ENCODE assay signal across 24 cellular contexts in genomic region chr13:104408733-104409132, GRCh38.
"Had no signal": no experiment of that assay in that cellular context is flagged by ENCODE, and none has a peak within 500 bp of the region (broad histone marks: within the 10 kb centered on the region; RNA-seq: fewer than 3 reads in every experiment).

No MANE protein-coding gene starts in this region.

- ATAC-seq: activated CD4-positive, alpha-beta T cell treated with anti-CD3 and anti-CD28 coated beads for 36 hours; activated CD8-positive, alpha-beta memory T cell treated with anti-CD3 and anti-CD28 coated beads, Interleukin-2, amount 10 ng/mL, durations not matched to agents 7 days and 5 days; left ventricle myocardium superior; natural killer cell; stimulated activated naive B cell treated with anti-CD40 and anti-IgM and Interleukin-4, amounts not matched to agents 10 μg/mL and 1 μg/mL and 100 μg/mL, for 72 hours had no signal

- H3K4me1 Mint-ChIP-seq: activated CD4-positive, alpha-beta T cell treated with anti-CD3 and anti-CD28 coated beads for 36 hours; activated CD8-positive, alpha-beta memory T cell treated with anti-CD3 and anti-CD28 coated beads, Interleukin-2, amount 10 ng/mL, durations not matched to agents 7 days and 5 days; activated naive CD4-positive, alpha-beta T cell treated with anti-CD3 and anti-CD28 coated beads, Interleukin-2, amount 10 ng/mL, durations not matched to agents 7 days and 5 days; natural killer cell; stimulated activated naive B cell treated with anti-CD40 and anti-IgM and Interleukin-4, amounts not matched to agents 10 μg/mL and 1 μg/mL and 100 μg/mL, for 72 hours had no signal

- H3K4me3 Mint-ChIP-seq: activated CD4-positive, alpha-beta memory T cell treated with anti-CD3 and anti-CD28 coated beads for 36 hours; activated CD4-positive, alpha-beta T cell treated with anti-CD3 and anti-CD28 coated beads for 36 hours; activated CD8-positive, alpha-beta memory T cell treated with anti-CD3 and anti-CD28 coated beads, Interleukin-2, amount 10 ng/mL, durations not matched to agents 7 days and 5 days; activated naive CD4-positive, alpha-beta T cell treated with anti-CD3 and anti-CD28 coated beads, Interleukin-2, amount 10 ng/mL, durations not matched to agents 7 days and 5 days; brain; dendritic cell treated with granulocyte-macrophage colony-stimulating factor and Interleukin-4, amounts not matched to agents 40 ng/mL and 50 ng/mL, for 4 days; natural killer cell; stimulated activated naive B cell treated with anti-CD40 and anti-IgM and Interleukin-4, amounts not matched to agents 10 μg/mL and 1 μg/mL and 100 μg/mL, for 72 hours; T-helper 1 cell treated with Interleukin-12 subunit alpha and Interleukin-12 subunit beta and Interleukin-4 antibody, amounts not matched to agents 30 μg/mL and 1 μg/mL, for 36 hours had no signal

- H3K27ac Mint-ChIP-seq: activated CD4-positive, alpha-beta memory T cell treated with anti-CD3 and anti-CD28 coated beads for 36 hours; activated CD4-positive, alpha-beta T cell treated with anti-CD3 and anti-CD28 coated beads for 36 hours; activated CD8-positive, alpha-beta memory T cell treated with anti-CD3 and anti-CD28 coated beads, Interleukin-2, amount 10 ng/mL, durations not matched to agents 7 days and 5 days; activated naive CD4-positive, alpha-beta T cell treated with anti-CD3 and anti-CD28 coated beads, Interleukin-2, amount 10 ng/mL, durations not matched to agents 7 days and 5 days; brain; dendritic cell treated with granulocyte-macrophage colony-stimulating factor and Interleukin-4, amounts not matched to agents 40 ng/mL and 50 ng/mL, for 4 days; natural killer cell; stimulated activated naive B cell treated with anti-CD40 and anti-IgM and Interleukin-4, amounts not matched to agents 10 μg/mL and 1 μg/mL and 100 μg/mL, for 72 hours; T-helper 1 cell treated with Interleukin-12 subunit alpha and Interleukin-12 subunit beta and Interleukin-4 antibody, amounts not matched to agents 30 μg/mL and 1 μg/mL, for 36 hours had no signal

- H3K27me3 ChIP-seq: esophagus muscularis mucosa, neutrophil, tibial artery, uterus had no signal

- H3K9me3 Mint-ChIP-seq: activated naive CD4-positive, alpha-beta T cell treated with anti-CD3 and anti-CD28 coated beads, Interleukin-2, amount 10 ng/mL, durations not matched to agents 7 days and 5 days; brain; T-helper 1 cell treated with Interleukin-12 subunit alpha and Interleukin-12 subunit beta and Interleukin-4 antibody, amounts not matched to agents 30 μg/mL and 1 μg/mL, for 36 hours had no signal

- H3K4me1 ChIP-seq: esophagus muscularis mucosa, tibial artery, uterus had no signal

- H3K9me3 ChIP-seq: esophagus muscularis mucosa, neutrophil, tibial artery, uterus had no signal

- H3K36me3 Mint-ChIP-seq: activated CD4-positive, alpha-beta memory T cell treated with anti-CD3 and anti-CD28 coated beads for 36 hours; activated CD8-positive, alpha-beta memory T cell treated with anti-CD3 and anti-CD28 coated beads, Interleukin-2, amount 10 ng/mL, durations not matched to agents 7 days and 5 days; activated naive CD4-positive, alpha-beta T cell treated with anti-CD3 and anti-CD28 coated beads, Interleukin-2, amount 10 ng/mL, durations not matched to agents 7 days and 5 days; brain; natural killer cell; stimulated activated naive B cell treated with anti-CD40 and anti-IgM and Interleukin-4, amounts not matched to agents 10 μg/mL and 1 μg/mL and 100 μg/mL, for 72 hours had no signal

- H3K36me3 ChIP-seq: esophagus muscularis mucosa, neutrophil, tibial artery, uterus had no signal

- FAIRE-seq: endometrium had no signal

- H3K27ac ChIP-seq: esophagus muscularis mucosa, neutrophil, tibial artery, uterus had no signal

- DNase-seq: activated CD4-positive, alpha-beta memory T cell treated with anti-CD3 and anti-CD28 coated beads for 36 hours; activated CD4-positive, alpha-beta T cell treated with anti-CD3 and anti-CD28 coated beads for 36 hours; activated CD8-positive, alpha-beta memory T cell treated with anti-CD3 and anti-CD28 coated beads, Interleukin-2, amount 10 ng/mL, durations not matched to agents 7 days and 5 days; activated naive CD4-positive, alpha-beta T cell treated with anti-CD3 and anti-CD28 coated beads, Interleukin-2, amount 10 ng/mL, durations not matched to agents 7 days and 5 days; activated T-cell treated with anti-CD3 and anti-CD28 coated beads, Interleukin-2, amount 50 U/mL, for 1 hour; cerebellar nuclear complex; foreskin fibroblast; glutamatergic neuron; kidney glomerular epithelial cell; left ventricle myocardium superior; mesenchymal stem cell; natural killer cell; posterior cingulate gyrus; stimulated activated CD4-positive, alpha-beta T cell treated with anti-CD3 and anti-CD28 coated beads, Interleukin-15, amount 100 ng/mL, for 24 hours; stimulated activated CD4-positive, alpha-beta T cell treated with anti-CD3 and anti-CD28 coated beads, Interleukin-4, amount 100 ng/mL, for 1 hour; stimulated activated naive B cell treated with anti-CD40 and anti-IgM and Interleukin-4, amounts not matched to agents 10 μg/mL and 1 μg/mL and 100 μg/mL, for 72 hours; tibial artery; uterus had no signal

- H3K27me3 Mint-ChIP-seq: activated CD4-positive, alpha-beta memory T cell treated with anti-CD3 and anti-CD28 coated beads for 36 hours; activated CD4-positive, alpha-beta T cell treated with anti-CD3 and anti-CD28 coated beads for 36 hours; activated CD8-positive, alpha-beta memory T cell treated with anti-CD3 and anti-CD28 coated beads, Interleukin-2, amount 10 ng/mL, durations not matched to agents 7 days and 5 days; activated naive CD4-positive, alpha-beta T cell treated with anti-CD3 and anti-CD28 coated beads, Interleukin-2, amount 10 ng/mL, durations not matched to agents 7 days and 5 days; brain; dendritic cell treated with granulocyte-macrophage colony-stimulating factor and Interleukin-4, amounts not matched to agents 40 ng/mL and 50 ng/mL, for 4 days; stimulated activated naive B cell treated with anti-CD40 and anti-IgM and Interleukin-4, amounts not matched to agents 10 μg/mL and 1 μg/mL and 100 μg/mL, for 72 hours had no signal

- H3K4me3 ChIP-seq: esophagus muscularis mucosa, tibial artery, uterus had no signal
